In genomic region chr13:24159921-24160324, GRCh38 we compare ENCODE assay signal across 8 cellular contexts. TPM values are rescaled to one million over a fixed set of nuclear protein-coding genes. Genes with fewer than 3 reads are reported as not detected.
DNase-seq lines count a peak whose midpoint lies in the region; ATAC-seq and TF ChIP-seq lines count a peak whose summit lies in the region.

No MANE protein-coding gene starts in this region.

- peaks cover 8 to 35% (median 24%) of the 10 kb centered on the region in 11 experiments; a peak in 18 of 22 replicates for H3K27me3 ChIP-seq in BLaER1 treated with 17β-estradiol and CSF1 and Interleukin-3, amounts not matched to agents 10 nM and 100 nM
- no peaks in the 10 kb centered on the region for H3K27me3 ChIP-seq in colonic mucosa

- no peak for ATAC-seq in natural killer cell
- no peak for ATAC-seq in GM21447 (IDR thresholded peaks at IDR 0.05; ENCODE audit: unreplicated experiment)

- H3K9me3 ChIP-seq in BLaER1 treated with 17β-estradiol and CSF1 and Interleukin-3, amounts not matched to agents 10 nM and 100 nM (replicated peaks in 1 of 11): no peaks in the 10 kb centered on the region
- no peaks in the 10 kb centered on the region for H3K9me3 ChIP-seq in colonic mucosa

- peak overlapping the region; percentile 51 to 84 (median 74); a peak in 21 of 22 replicates for H3K9ac ChIP-seq in BLaER1 treated with 17β-estradiol and CSF1 and Interleukin-3, amounts not matched to agents 10 nM and 100 nM
- peak overlapping the region in 1 of 2 donors; percentile 60 for H3K9ac ChIP-seq in colonic mucosa (ENCODE audit: low read depth in 2 of 2, low read length in 2 of 2)

- peaks cover 0 to 39% (median 31%) of the 10 kb centered on the region in 11 experiments; a peak in 17 of 22 replicates for H4K20me1 ChIP-seq in BLaER1 treated with 17β-estradiol and CSF1 and Interleukin-3, amounts not matched to agents 10 nM and 100 nM

- H3K4me3 Mint-ChIP-seq in natural killer cell: peak overlapping the region; percentile 90

- H3K4me1 ChIP-seq in BLaER1 treated with 17β-estradiol and CSF1 and Interleukin-3, amounts not matched to agents 10 nM and 100 nM: peaks cover 12 to 40% (median 30%) of the 10 kb centered on the region in 10 experiments; a peak in 19 of 20 replicates
- no peaks in the 10 kb centered on the region for H3K4me1 ChIP-seq in colonic mucosa

- H3K36me3 ChIP-seq in BLaER1 treated with 17β-estradiol and CSF1 and Interleukin-3, amounts not matched to agents 10 nM and 100 nM: no peaks in the 10 kb centered on the region
- no peaks in the 10 kb centered on the region for H3K36me3 ChIP-seq in colonic mucosa

- H3K27ac ChIP-seq in BLaER1 treated with 17β-estradiol and CSF1 and Interleukin-3, amounts not matched to agents 10 nM and 100 nM: peak overlapping the region in 9 of 11 experiments; percentile 3 to 66 (median 35); a peak in 12 of 22 replicates
- peak overlapping the region; percentile 88 for H3K27ac ChIP-seq in colonic mucosa

- peaks cover 15 to 25% of the 10 kb centered on the region in 2 donors for H3K27me3 Mint-ChIP-seq in natural killer cell (ENCODE audit: low read depth in 2 of 2)

- no peaks in the 10 kb centered on the region for H3K9me3 Mint-ChIP-seq in natural killer cell

- intact Hi-C loops in colonic mucosa (cut with DNase I) (no loop called here), natural killer cell (cut with micrococcal nuclease) (loop anchor here (2.0 to 5.0 kb wide), 2 partner anchors 62 to 785 kb away; no protein-coding TSS in a partner anchor)

- no peak for TF ChIP-seq CTCF in LNCaP clone FGC (IDR thresholded peaks at IDR 0.05; ENCODE audit: control insufficient read depth, extremely low read depth, insufficient read depth)
- no peak for TF ChIP-seq CTCF in colonic mucosa (IDR thresholded peaks at IDR 0.05)
- no peak for TF ChIP-seq CTCF in natural killer cell (IDR thresholded peaks at IDR 0.05)

- peak overlapping the region in 1 of 2 donors; percentile 72 for H3K27ac Mint-ChIP-seq in natural killer cell

- DNase-seq in LNCaP clone FGC (ENCODE audit: low read depth) (no peak), colonic mucosa (no peak), natural killer cell (no peak), NCI-H2029 (lab: John Stamatoyannopoulos, UW) (no peak), dedifferentiated amniotic fluid mesenchymal stem cell (ENCODE audit: extremely low spot score) (no peak), T1000 (lab: John Stamatoyannopoulos, UW) (no peak)

- peak overlapping the region; percentile 74 to 89 (median 82) for H3K4me3 ChIP-seq in BLaER1 treated with 17β-estradiol and CSF1 and Interleukin-3, amounts not matched to agents 10 nM and 100 nM
- H3K4me3 ChIP-seq in LNCaP clone FGC (ENCODE audit: low read depth, low read length): peak overlapping the region; percentile 82
- peak overlapping the region; percentile 98 for H3K4me3 ChIP-seq in colonic mucosa

- peak overlapping the region; percentile 92 to 100 (median 98) for H3K4me2 ChIP-seq in BLaER1 treated with 17β-estradiol and CSF1 and Interleukin-3, amounts not matched to agents 10 nM and 100 nM

- no peaks in the 10 kb centered on the region for H3K36me3 Mint-ChIP-seq in natural killer cell

- peaks cover 14 to 25% of the 10 kb centered on the region in 2 donors for H3K4me1 Mint-ChIP-seq in natural killer cell

RNA-seq across cellular contexts. Expression of gene SPATA13, which starts 0.6 kb away (rescaled TPM):
- 10 to 100 TPM; 41.5 to 43.8 TPM for total RNA-seq in colonic mucosa
- 100 to 1,000 TPM; 108 to 141 (median 141) TPM for total RNA-seq in natural killer cell
